Comparison of ENCODE assay signal across 12 cellular contexts in the genomic region with DNA sequence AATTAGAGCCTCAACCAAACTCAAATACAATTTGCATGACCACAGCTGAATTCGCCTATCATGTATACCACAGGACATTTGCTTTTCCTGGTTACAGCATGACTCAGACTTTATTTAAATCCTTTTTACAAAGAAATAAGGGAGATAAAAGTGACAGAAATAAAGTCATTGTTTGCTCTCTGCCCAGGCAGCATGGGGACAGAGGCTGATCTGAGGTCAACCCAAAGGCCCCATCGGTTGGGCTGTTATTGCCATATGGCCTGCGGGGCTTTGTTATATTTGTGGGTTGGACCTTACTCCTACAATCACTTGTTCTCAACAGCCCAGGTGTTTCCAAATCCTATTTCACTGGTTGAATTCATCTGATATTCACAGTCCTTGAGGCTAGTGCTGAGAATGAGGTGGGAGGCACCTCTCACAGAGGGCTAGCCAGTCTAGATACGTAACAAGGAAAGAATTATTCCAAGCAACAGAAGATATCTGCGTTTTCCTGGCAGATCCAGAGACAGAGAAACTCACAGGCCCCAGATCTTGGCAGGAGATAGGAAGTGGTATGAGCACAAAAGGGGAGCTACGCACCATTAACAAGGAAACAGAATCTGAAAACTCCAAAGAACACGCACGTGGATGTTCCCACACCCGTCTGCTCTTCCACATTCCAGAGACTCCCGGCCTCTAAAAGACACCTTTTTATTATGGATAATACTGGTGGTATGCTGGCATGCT.
DNase-seq lines count a peak whose midpoint lies in the region; ATAC-seq and TF ChIP-seq lines count a peak whose summit lies in the region.
"Had no signal": no experiment of that assay in that cellular context is flagged by ENCODE, and none has a peak within 500 bp of the region (broad histone marks: within the 10 kb centered on the region; RNA-seq: fewer than 3 reads in every experiment).

No MANE protein-coding gene starts in this region.

- no peaks in the 10 kb centered on the region for H4K20me1 ChIP-seq in BLaER1

- H3K4me3 ChIP-seq in BLaER1 = no peak overlapping the region
- no peak overlapping the region for H3K4me3 ChIP-seq in ovary
- H3K4me3 ChIP-seq: thoracic aorta had no signal

- intact Hi-C loops in activated T-helper 2 cell treated with anti-CD3 and anti-CD28 coated beads, Interferon-gamma antibody, Interleukin-2, Interleukin-4, amounts not matched to agents 10 μg/mL and 5 μg/mL and 100 μg/mL, durations not matched to agents 14 hours and 24 hours and 36 hours (cut with micrococcal nuclease) = no loop called here
- intact Hi-C loops in ovary (cut with DNase I) = no loop called here

- no peaks in the 10 kb centered on the region for H3K9me3 ChIP-seq in BLaER1
- H3K9me3 ChIP-seq in T-helper 17 cell (ENCODE audit: control insufficient read depth, low read length, poor library complexity, severe bottlenecking) = no peaks in the 10 kb centered on the region
- no peaks in the 10 kb centered on the region for H3K9me3 ChIP-seq in ovary
- H3K9me3 ChIP-seq: thoracic aorta had no signal

- TF ChIP-seq POLR2A in ovary (IDR thresholded peaks at IDR 0.05) = no peak

- H3K4me1 Mint-ChIP-seq in T-helper 17 cell (peaks cover 50% of the 10 kb centered on the region), nephron (peaks cover 69% of the 10 kb centered on the region)
- peaks cover 20% of the 10 kb centered on the region for H3K4me1 Mint-ChIP-seq in activated T-helper 2 cell treated with anti-CD3 and anti-CD28 coated beads, Interferon-gamma antibody, Interleukin-2, Interleukin-4, amounts not matched to agents 10 μg/mL and 5 μg/mL and 100 μg/mL, durations not matched to agents 14 hours and 24 hours and 36 hours (ENCODE audit: low read depth)

- TF ChIP-seq EP300 in ovary (IDR thresholded peaks at IDR 0.05) = no peak

- no peak for DNase-seq in T-helper 17 cell
- peak; percentile 56 for DNase-seq in glomerular visceral epithelial cell (ENCODE audit: extremely low spot score)
- no peak for DNase-seq in stimulated activated CD8-positive, alpha-beta memory T cell treated with anti-CD3 and anti-CD28 coated beads, Interleukin-4, amount 100 ng/mL, for 48 hours
- no peak for DNase-seq in activated T-helper 2 cell treated with anti-CD3 and anti-CD28 coated beads, Interferon-gamma antibody, Interleukin-2, Interleukin-4, amounts not matched to agents 10 μg/mL and 5 μg/mL and 100 μg/mL, durations not matched to agents 14 hours and 24 hours and 36 hours (ENCODE audit: low spot score)
- DNase-seq in ovary = no peak
- no peak for DNase-seq in COLO668 (lab: John Stamatoyannopoulos, UW; ENCODE audit: unreplicated experiment)
- DNase-seq: foreskin melanocyte; stimulated activated CD4-positive, alpha-beta T cell treated with anti-CD3 and anti-CD28 coated beads, Interleukin-2, amount 100 ng/mL, for 24 hours; SW 1271 had no signal

- H3K27ac Mint-ChIP-seq in T-helper 17 cell = peak overlapping the region; percentile 16
- H3K27ac Mint-ChIP-seq in nephron = peak overlapping the region; percentile 50 to 88 (median 78)
- no peak overlapping the region for H3K27ac Mint-ChIP-seq in activated T-helper 2 cell treated with anti-CD3 and anti-CD28 coated beads, Interferon-gamma antibody, Interleukin-2, Interleukin-4, amounts not matched to agents 10 μg/mL and 5 μg/mL and 100 μg/mL, durations not matched to agents 14 hours and 24 hours and 36 hours

- H3K36me3 ChIP-seq in BLaER1 (peaks cover 50% of the 10 kb centered on the region), ovary (no peaks in the 10 kb centered on the region)
- H3K36me3 ChIP-seq: thoracic aorta had no signal

- no peak overlapping the region for H3K9ac ChIP-seq in BLaER1

- TF ChIP-seq CTCF in nephron (IDR thresholded peaks at IDR 0.05; ENCODE audit: unreplicated experiment in 3 of 3) (no peak), ovary (IDR thresholded peaks at IDR 0.05) (no peak)

- no peaks in the 10 kb centered on the region for H3K9me3 Mint-ChIP-seq in nephron
- no peaks in the 10 kb centered on the region for H3K9me3 Mint-ChIP-seq in activated T-helper 2 cell treated with anti-CD3 and anti-CD28 coated beads, Interferon-gamma antibody, Interleukin-2, Interleukin-4, amounts not matched to agents 10 μg/mL and 5 μg/mL and 100 μg/mL, durations not matched to agents 14 hours and 24 hours and 36 hours

- no peaks in the 10 kb centered on the region for H3K27me3 ChIP-seq in BLaER1
- no peaks in the 10 kb centered on the region for H3K27me3 ChIP-seq in ovary

- 80 to 85% (median 82%) methylated on average over 10 of the region's 10 CpGs for WGBS in ovary, 3 donors

- ATAC-seq in T-helper 17 cell = no peak

- peak overlapping the region; percentile 41 for H3K4me2 ChIP-seq in BLaER1

- H3K36me3 Mint-ChIP-seq in T-helper 17 cell (ENCODE audit: low read depth) (peaks cover 7% of the 10 kb centered on the region), nephron (ENCODE audit: low read depth) (peaks cover 49% of the 10 kb centered on the region)
- no peaks in the 10 kb centered on the region for H3K36me3 Mint-ChIP-seq in activated T-helper 2 cell treated with anti-CD3 and anti-CD28 coated beads, Interferon-gamma antibody, Interleukin-2, Interleukin-4, amounts not matched to agents 10 μg/mL and 5 μg/mL and 100 μg/mL, durations not matched to agents 14 hours and 24 hours and 36 hours (ENCODE audit: low read depth)

- H3K27ac ChIP-seq in BLaER1 (no peak overlapping the region; the same call in 1 of the 2 replicates), ovary (no peak overlapping the region)
- H3K27ac ChIP-seq: thoracic aorta had no signal

- H3K27me3 Mint-ChIP-seq in T-helper 17 cell = no peaks in the 10 kb centered on the region
- no peaks in the 10 kb centered on the region for H3K27me3 Mint-ChIP-seq in nephron (ENCODE audit: low read depth)
- no peaks in the 10 kb centered on the region for H3K27me3 Mint-ChIP-seq in activated T-helper 2 cell treated with anti-CD3 and anti-CD28 coated beads, Interferon-gamma antibody, Interleukin-2, Interleukin-4, amounts not matched to agents 10 μg/mL and 5 μg/mL and 100 μg/mL, durations not matched to agents 14 hours and 24 hours and 36 hours (ENCODE audit: low read depth)

- H3K4me1 ChIP-seq in BLaER1 (peaks cover 30% of the 10 kb centered on the region), ovary (ENCODE audit: insufficient read depth) (no peaks in the 10 kb centered on the region)

- H3K4me3 Mint-ChIP-seq in T-helper 17 cell (no peak overlapping the region), nephron (no peak overlapping the region)
- H3K4me3 Mint-ChIP-seq in activated T-helper 2 cell treated with anti-CD3 and anti-CD28 coated beads, Interferon-gamma antibody, Interleukin-2, Interleukin-4, amounts not matched to agents 10 μg/mL and 5 μg/mL and 100 μg/mL, durations not matched to agents 14 hours and 24 hours and 36 hours (ENCODE audit: low read depth) = no peak overlapping the region
